ENCODE assay signal across 8 cellular contexts in the genomic region with DNA sequence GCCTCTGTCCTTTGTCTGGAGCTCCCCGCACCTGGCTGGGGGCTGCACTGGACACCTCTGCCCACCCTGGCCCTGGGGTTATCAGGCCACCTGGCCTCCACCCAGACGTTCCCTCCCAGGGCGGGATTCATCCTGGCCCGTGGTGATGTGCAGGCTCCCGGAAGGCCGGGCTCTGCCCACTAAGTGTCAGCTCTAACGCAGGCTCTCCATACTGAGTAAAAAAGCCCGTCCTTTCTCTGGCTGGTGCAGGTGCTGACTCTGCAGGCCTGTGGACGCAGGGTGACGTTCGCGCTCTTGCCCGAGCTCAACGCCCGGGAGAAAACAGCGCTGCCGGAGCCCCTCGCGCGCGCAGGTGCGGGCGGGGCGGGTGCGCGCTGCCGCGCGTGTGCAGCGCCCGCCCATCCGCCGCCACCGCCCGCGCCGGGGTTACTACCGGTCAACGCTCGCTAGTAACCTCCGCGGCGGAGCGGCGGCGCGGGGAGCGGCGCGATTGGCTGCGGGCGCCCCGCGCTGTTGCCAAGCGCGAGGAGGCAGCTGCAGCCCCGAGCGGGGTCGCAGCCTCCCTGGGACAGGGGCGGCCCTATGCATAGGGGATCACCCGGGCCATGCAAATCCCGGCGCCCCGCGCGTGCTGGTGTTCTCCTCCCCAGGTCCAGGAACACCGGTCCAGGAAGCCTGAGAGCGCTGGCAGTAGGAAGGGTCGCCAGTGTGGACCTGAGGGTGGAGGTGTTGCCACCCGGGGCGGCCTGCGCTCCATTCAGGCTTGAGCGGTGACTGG. TPM values are rescaled to one million over a fixed set of nuclear protein-coding genes. Genes with fewer than 3 reads are reported as not detected.
DNase-seq lines count a peak whose midpoint lies in the region; ATAC-seq and TF ChIP-seq lines count a peak whose summit lies in the region.

No MANE protein-coding gene starts in this region.

- no peak overlapping the region for H2AFZ ChIP-seq in neuron (ENCODE audit: low read depth, low read length)

- no CpG with 5 or more reads among the region's 73 CpGs for WGBS in gastroesophageal sphincter (ENCODE audit: low coverage in 1 of 2), 2 donors
- WGBS in suprapubic skin = 5% methylated on average over 26 of the region's 73 CpGs

- no peaks in the 10 kb centered on the region for H3K27me3 ChIP-seq in gastroesophageal sphincter
- H3K27me3 ChIP-seq in neuron (ENCODE audit: insufficient read depth, low read length) = peaks cover 10% of the 10 kb centered on the region
- H3K27me3 ChIP-seq in suprapubic skin = no peaks in the 10 kb centered on the region

- peak overlapping the region; percentile 91 for H3K27ac ChIP-seq in RWPE1
- H3K27ac ChIP-seq in gastroesophageal sphincter = peak overlapping the region; percentile 73 to 90 (median 90)
- H3K27ac ChIP-seq in suprapubic skin = peak overlapping the region; percentile 77

- H3K4me1 ChIP-seq in gastroesophageal sphincter (peaks cover 13 to 91% (median 33%) of the 10 kb centered on the region in 3 donors), neuron (ENCODE audit: insufficient read depth, low read length) (peaks cover 15% of the 10 kb centered on the region), suprapubic skin (peaks cover 89% of the 10 kb centered on the region)

- H3K4me3 ChIP-seq in gastroesophageal sphincter = peak overlapping the region; percentile 47 to 63
- peak overlapping the region; percentile 29 for H3K4me3 ChIP-seq in neuron (ENCODE audit: low read length)
- peak overlapping the region; percentile 62 for H3K4me3 ChIP-seq in suprapubic skin

- in situ Hi-C loops in GM13976 (cut with MboI; ENCODE audit: low sequenced_read_pairs, unreplicated experiment) = no loop called here

- TF ChIP-seq POLR2A in gastroesophageal sphincter (IDR thresholded peaks at IDR 0.05) = peak in 1 of 2 donors; percentile 20
- TF ChIP-seq POLR2A in suprapubic skin (IDR thresholded peaks at IDR 0.05) = peak in 1 of 2 donors; percentile 29

- POLR2A ChIA-PET in RWPE1 (lab: Yijun Ruan, JAX; ENCODE audit: low non-redundant PET) = no interaction called here

- H3K36me3 ChIP-seq in gastroesophageal sphincter (no peaks in the 10 kb centered on the region), neuron (ENCODE audit: insufficient read depth, low read length) (no peaks in the 10 kb centered on the region), suprapubic skin (no peaks in the 10 kb centered on the region)

- TF ChIP-seq EP300 in gastroesophageal sphincter (IDR thresholded peaks at IDR 0.05) = no peak
- no peak for TF ChIP-seq EP300 in suprapubic skin (IDR thresholded peaks at IDR 0.05)

- CTCF ChIA-PET in RWPE1 (lab: Yijun Ruan, JAX) = interaction anchor here (0.6 to 1.3 kb wide), 3 partner anchors 51 to 166 kb away, joined by 3 to 4 read pairs (median 3); no protein-coding TSS in a partner anchor

- no peaks in the 10 kb centered on the region for H3K9me3 ChIP-seq in gastroesophageal sphincter
- no peaks in the 10 kb centered on the region for H3K9me3 ChIP-seq in neuron (ENCODE audit: low read length)
- no peaks in the 10 kb centered on the region for H3K9me3 ChIP-seq in suprapubic skin

- TF ChIP-seq CTCF in GM13976 (IDR thresholded peaks at IDR 0.05; ENCODE audit: borderline replicate concordance, control extremely low read depth, extremely low read depth, insufficient read depth, missing control alignments) (no peak), RWPE1 (conservative IDR thresholded peaks at IDR 0.05; ENCODE audit: low read depth) (no peak), gastroesophageal sphincter (IDR thresholded peaks at IDR 0.05) (no peak), suprapubic skin (IDR thresholded peaks at IDR 0.05) (no peak)

- ATAC-seq in gastroesophageal sphincter = peak; percentile 65
- no peak for ATAC-seq in GM19452 (IDR thresholded peaks at IDR 0.05; ENCODE audit: unreplicated experiment)

- DNase-seq in GM13976 (ENCODE audit: low spot score) (peak; percentile 82), HT-29 (ENCODE audit: low spot score) (peak; percentile 68), RWPE1 (ENCODE audit: low spot score) (peak; percentile 64), suprapubic skin (ENCODE audit: low spot score in 2 of 2) (peak in 1 of 2 donors; percentile 80)
- DNase-seq in activated effector memory CD4-positive, alpha-beta T cell treated with anti-CD3 and anti-CD28 coated beads, Interleukin-2, amount 50 U/mL, for 16 hours = peak; percentile 91

RNA-seq across cellular contexts. Expression of gene ABCG1, which starts 15.7 kb away (rescaled TPM):
- total RNA-seq in HT-29 (2014; rRNA removed; shearing (Covaris generic)) = 2.6 and 5.7 TPM in 2 replicates
- total RNA-seq in gastroesophageal sphincter (10 to 100 TPM; 15.9 to 21.8 (median 18.0) TPM), suprapubic skin (10 to 100 TPM; 32.0 to 54.0 (median 35.2) TPM)
